23 cellular contexts compared by ENCODE assay signal in the genomic region with DNA sequence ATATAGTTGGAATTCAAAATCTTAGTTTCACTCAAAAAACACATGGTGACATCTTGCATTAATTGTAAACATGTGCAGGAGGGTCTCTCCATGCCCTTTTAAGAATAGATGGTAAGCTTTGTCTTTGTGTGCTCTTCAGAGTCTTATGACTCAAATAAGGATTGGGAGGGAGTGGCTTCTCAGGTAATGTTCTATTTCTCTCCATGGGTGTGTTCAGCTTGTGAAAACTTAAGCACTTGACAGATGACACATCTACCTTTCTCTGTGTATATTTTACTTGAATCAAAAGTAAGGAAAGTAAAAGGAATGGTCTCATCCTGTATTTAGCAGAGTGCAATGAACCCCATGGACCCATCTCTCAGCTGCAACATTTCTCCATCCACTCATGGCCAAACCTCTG.
"Had no signal": no experiment of that assay in that cellular context is flagged by ENCODE, and none has a peak within 500 bp of the region (broad histone marks: within the 10 kb centered on the region; RNA-seq: fewer than 3 reads in every experiment).

No MANE protein-coding gene starts in this region.

- H3K4me3 ChIP-seq: cardiac muscle cell, heart right ventricle, ovary, transverse colon, vagina had no signal

- H3K36me3 ChIP-seq: cardiac muscle cell, ovary, transverse colon, WERI-Rb-1 had no signal

- H3K9me3 ChIP-seq: heart right ventricle, ovary, transverse colon, vagina had no signal

- ATAC-seq: activated CD4-positive, CD25-positive, alpha-beta regulatory T cell treated with anti-CD3 and anti-CD28 coated beads, Interleukin-2, amount 50 U/mL, for 24 hours; left ventricle myocardium superior; SK-N-SH treated with all-trans-retinoic acid at 6 μM for 48 hours; stimulated activated naive B cell treated with anti-CD40 and anti-IgM and Interleukin-4, amounts not matched to agents 10 μg/mL and 1 μg/mL and 100 μg/mL, for 72 hours; T-helper 17 cell had no signal

- H3K27ac ChIP-seq: cardiac muscle cell, transverse colon, vagina, WERI-Rb-1 had no signal

- H3K27me3 ChIP-seq: cardiac muscle cell, heart right ventricle, ovary, transverse colon, vagina had no signal

- DNase-seq: activated CD4-positive, alpha-beta T cell treated with anti-CD3 and anti-CD28 coated beads for 48 hours; activated CD4-positive, alpha-beta T cell treated with anti-CD3 and anti-CD28 coated beads, Interleukin-2, amount 50 U/mL, for 48 hours; activated CD8-positive, alpha-beta memory T cell treated with anti-CD3 and anti-CD28 coated beads for 24 hours; activated effector memory CD4-positive, alpha-beta T cell treated with Interleukin-2 at 50 U/mL for 16 hours; activated naive CD4-positive, alpha-beta T cell treated with Interleukin-2 at 50 U/mL for 16 hours; anterior cingulate cortex; endodermal cell; heart right ventricle; kidney glomerular epithelial cell; left ventricle myocardium superior; naive B cell; ovary; stimulated activated CD4-positive, alpha-beta T cell treated with anti-CD3 and anti-CD28 coated beads, Interleukin-15, amount 100 ng/mL, for 24 hours; stimulated activated CD4-positive, alpha-beta T cell treated with anti-CD3 and anti-CD28 coated beads, Interleukin-2, amount 100 ng/mL, for 24 hours; stimulated activated naive B cell treated with anti-CD40 and anti-IgM and Interleukin-4, amounts not matched to agents 10 μg/mL and 1 μg/mL and 100 μg/mL, for 72 hours; T-helper 17 cell; T1000; transverse colon; WERI-Rb-1 had no signal
